In genomic region chr1:57310992-57311790, GRCh38 we compare ENCODE assay signal across 24 cellular contexts.
DNase-seq lines count a peak whose midpoint lies in the region; ATAC-seq, FAIRE-seq and TF ChIP-seq lines count a peak whose summit lies in the region.
"Had no signal": no experiment of that assay in that cellular context is flagged by ENCODE, and none has a peak within 500 bp of the region (broad histone marks: within the 10 kb centered on the region; RNA-seq: fewer than 3 reads in every experiment).

No MANE protein-coding gene starts in this region.

- no peak overlapping the region for H2AFZ ChIP-seq in HepG2 (ENCODE audit: low read length)

- no peaks in the 10 kb centered on the region for H3K36me3 Mint-ChIP-seq in WTC11
- H3K36me3 Mint-ChIP-seq: CD8-positive, alpha-beta T cell had no signal

- FAIRE-seq in HepG2 (lab: Jason Lieb, UNC) (no peak), small intestine (lab: Jason Lieb, UNC) (no peak)
- FAIRE-seq: A204.1, GM12891 had no signal

- no TSS peak for BruUV-seq in HepG2 (replicated peaks; lab: Mats Ljungman, UMichigan)

- H3K4me3 Mint-ChIP-seq in WTC11 = no peak overlapping the region
- H3K4me3 Mint-ChIP-seq: CD8-positive, alpha-beta T cell had no signal

- H3K27ac Mint-ChIP-seq in WTC11 = no peak overlapping the region
- H3K27ac Mint-ChIP-seq: CD8-positive, alpha-beta T cell had no signal

- in situ Hi-C loops in HepG2 (cut with HindIII; ENCODE audit: extremely low pct_ligation_motif_present, low pct_unique_long_range_greater_than_20kb) = no loop called here

- H3K27me3 ChIP-seq in HepG2 (ENCODE audit: control insufficient read depth in 1 of 2, insufficient read depth in 2 of 2, low read length in 2 of 2) (no peaks in the 10 kb centered on the region), small intestine (ENCODE audit: control insufficient read depth in 2 of 2, insufficient read depth in 2 of 2, low read length in 2 of 2) (no peaks in the 10 kb centered on the region)
- H3K27me3 ChIP-seq: BLaER1 treated with 17β-estradiol and CSF1 and Interleukin-3, amounts not matched to agents 10 nM and 100 nM; MG63 had no signal

- TF ChIP-seq RAD21 in HepG2 (CRISPR knock-in tag; IDR thresholded peaks at IDR 0.05) = no peak

- TF ChIP-seq CTCF in WTC11 (IDR thresholded peaks at IDR 0.05) (no peak), HepG2 (CRISPR knock-in tag; IDR thresholded peaks at IDR 0.05) (no peak)

- no peaks in the 10 kb centered on the region for H3K79me2 ChIP-seq in HepG2 (ENCODE audit: insufficient read depth, low read length)

- DNase-seq in HuH-7 (ENCODE audit: low spot score) (peak; percentile 12), WTC11 (ENCODE audit: low spot score) (no peak), HepG2 (ENCODE audit: low spot score) (peak; percentile 39), small intestine (peak; percentile 94), NCI-H1417 treated with DMSO at 0.1 percent for 48 hours (lab: John Stamatoyannopoulos, UW) (no peak), C1 segment of cervical spinal cord (lab: John Stamatoyannopoulos, UW) (no peak)
- DNase-seq: Calu3; CD8-positive, alpha-beta T cell; DMS79 treated with DMSO at 0.1 percent for 48 hours; GF-D8; GOT3; HCEC 1CT; KBM-7; MG63; NCI-H1105 treated with DMSO at 0.1 percent for 48 hours; NCI-H2029; NCI-H526 treated with DMSO at 0.1 percent for 48 hours; SHP77 treated with DMSO at 0.1 percent for 48 hours had no signal

- H3K4me1 ChIP-seq in HepG2 (ENCODE audit: insufficient read depth, low read length) (peaks cover 39% of the 10 kb centered on the region), small intestine (ENCODE audit: control insufficient read depth in 2 of 2, insufficient read depth in 1 of 2, low read depth in 1 of 2, low read length in 1 of 2) (peaks cover 5 to 6% of the 10 kb centered on the region in 2 donors)

- POLR2A ChIA-PET in WTC11 (lab: Charles Lee) = no interaction called here
- POLR2A ChIA-PET in HepG2 (lab: Yijun Ruan, JAX) = interaction anchor here (2.9 kb wide), 1 partner anchor 31 kb away, joined by 12 read pairs; no protein-coding TSS in a partner anchor

- H3K4me3 ChIP-seq in HepG2 (replicated peaks in 1 of 3; ENCODE audit: insufficient read depth in 1 of 3, low read depth in 2 of 3, low read length in 3 of 3) (no peak overlapping the region), small intestine (ENCODE audit: low read depth in 1 of 2, low read length in 2 of 2) (no peak overlapping the region)
- H3K4me3 ChIP-seq: BLaER1 treated with 17β-estradiol and CSF1 and Interleukin-3, amounts not matched to agents 10 nM and 100 nM; MG63 had no signal

- H3K4me1 Mint-ChIP-seq in WTC11 = peaks cover 13% of the 10 kb centered on the region

- intact Hi-C loops in HepG2 (cut with micrococcal nuclease; ENCODE audit: unreplicated experiment) = no loop called here

- H3K36me3 ChIP-seq in HepG2 (replicated peaks in 1 of 2; ENCODE audit: control insufficient read depth in 1 of 2, insufficient read depth in 2 of 2, low read length in 2 of 2) = no peaks in the 10 kb centered on the region
- no peaks in the 10 kb centered on the region for H3K36me3 ChIP-seq in small intestine (ENCODE audit: control insufficient read depth in 2 of 2, insufficient read depth in 2 of 2, low read length in 2 of 2)
- H3K36me3 ChIP-seq: BLaER1 treated with 17β-estradiol and CSF1 and Interleukin-3, amounts not matched to agents 10 nM and 100 nM; MG63 had no signal

- 33% methylated on average over 6 of the region's 6 CpGs for WGBS in HepG2 (ENCODE audit: low lambda C conversion rate)
- 23 to 50% (median 27%) methylated on average over 6 of the region's 6 CpGs for WGBS in small intestine, 3 donors

- TF ChIP-seq POLR2A in HepG2 (IDR thresholded peaks at IDR 0.05; ENCODE audit: insufficient read depth in 1 of 2, low read depth in 2 of 2, low read length in 2 of 2) = no peak

- ATAC-seq in WTC11 = no peak
- peak; percentile 75 for ATAC-seq in HepG2
- ATAC-seq in HG03354 (IDR thresholded peaks at IDR 0.05; ENCODE audit: poor library complexity, severe bottlenecking, unreplicated experiment) = no peak
- ATAC-seq: CD8-positive, alpha-beta T cell; Panc1 had no signal

- TF ChIP-seq EP300 in HepG2 (IDR thresholded peaks at IDR 0.05; ENCODE audit: low read depth in 2 of 2, low read length in 2 of 2) = no peak
- no peak for TF ChIP-seq EP300 in HepG2 (CRISPR knock-in tag; IDR thresholded peaks at IDR 0.05; ENCODE audit: borderline replicate concordance)

- H3K9me3 Mint-ChIP-seq in WTC11 = peaks cover 7% of the 10 kb centered on the region

- H3K9me3 ChIP-seq in HepG2 (ENCODE audit: low read length) (no peaks in the 10 kb centered on the region), small intestine (ENCODE audit: control insufficient read depth, low read depth) (no peaks in the 10 kb centered on the region)
- H3K9me3 ChIP-seq: MG63 had no signal

- H3K9ac ChIP-seq in HepG2 (ENCODE audit: insufficient read depth, low read depth, low read length) = no peak overlapping the region
- H3K9ac ChIP-seq: BLaER1 treated with 17β-estradiol and CSF1 and Interleukin-3, amounts not matched to agents 10 nM and 100 nM had no signal

- H3K4me2 ChIP-seq in HepG2 (ENCODE audit: low read depth, low read length) = peak overlapping the region; percentile 29; the same call in 1 of the 2 replicates
- H3K4me2 ChIP-seq: BLaER1 treated with 17β-estradiol and CSF1 and Interleukin-3, amounts not matched to agents 10 nM and 100 nM had no signal

- CTCF ChIA-PET in WTC11 (lab: Charles Lee) (interaction anchor here (1.1 kb wide), 1 partner anchor 490 kb away, joined by 3 read pairs; no protein-coding TSS in a partner anchor), HepG2 (lab: Yijun Ruan, JAX; ENCODE audit: low intra/inter-chr PET ratio, low total read pairs) (no interaction called here)

- H3K27ac ChIP-seq in HepG2 (ENCODE audit: extremely low read length, insufficient read depth, low read length) (no peak overlapping the region), small intestine (ENCODE audit: low read depth in 1 of 2, low read length in 1 of 2) (peak overlapping the region; percentile 66 to 86)
- H3K27ac ChIP-seq: BLaER1 treated with 17β-estradiol and CSF1 and Interleukin-3, amounts not matched to agents 10 nM and 100 nM; HL-60 had no signal

- H4K20me1 ChIP-seq in HepG2 (ENCODE audit: insufficient read depth, low read length) = no peaks in the 10 kb centered on the region
- H4K20me1 ChIP-seq: BLaER1 treated with 17β-estradiol and CSF1 and Interleukin-3, amounts not matched to agents 10 nM and 100 nM had no signal

- H3K27me3 Mint-ChIP-seq in WTC11 (ENCODE audit: low read depth) = no peaks in the 10 kb centered on the region

TF ChIP-seq in WTC11, 78 proteins besides CTCF, POLR2A, EP300 and RAD21:
- TF ChIP-seq TEAD1 (CRISPR knock-in tag; IDR thresholded peaks at IDR 0.05) (no peak), GABPB1 (CRISPR knock-in tag; IDR thresholded peaks at IDR 0.05) (peak; percentile 91), ZNF512 (CRISPR knock-in tag; IDR thresholded peaks at IDR 0.05; ENCODE audit: borderline replicate concordance) (no peak)
TF ChIP-seq in WTC11: peak in this region for 1.

TF ChIP-seq in HepG2, 621 proteins besides CTCF, POLR2A, EP300 and RAD21 (continues in another document):
- TF ChIP-seq ZNF451 (CRISPR knock-in tag; IDR thresholded peaks at IDR 0.05) = no peak
- no peak for TF ChIP-seq ZNF879 (CRISPR knock-in tag; IDR thresholded peaks at IDR 0.05)
- TF ChIP-seq CEBPG (CRISPR knock-in tag; IDR thresholded peaks at IDR 0.05) = peak; percentile 68
- no peak for TF ChIP-seq POLR2G (IDR thresholded peaks at IDR 0.05; ENCODE audit: low read depth, low read length)
- TF ChIP-seq HBP1 (CRISPR knock-in tag; IDR thresholded peaks at IDR 0.05; ENCODE audit: low read depth) = 0 out of 2 replicates have a peak, but pooled peaks have one; percentile 21
- peak; percentile 18; the same call in 1 of the 2 replicates for TF ChIP-seq HNF4G (IDR thresholded peaks at IDR 0.05; ENCODE audit: borderline replicate concordance, low read depth, low read length)
- no peak; the same call in 1 of the 2 replicates for TF ChIP-seq HNF4G (CRISPR knock-in tag; IDR thresholded peaks at IDR 0.05; ENCODE audit: borderline replicate concordance, low read depth)
- 0 out of 2 replicates have a peak, but pooled peaks have one; percentile 47 for TF ChIP-seq MAX (IDR thresholded peaks at IDR 0.05)

Comparison
In these comparisons a context has a peak if more than half of its experiments do, and no peak if none do; other contexts are left out.
1. DNase-seq: peak in HuH-7 (single experiment), HepG2 (single experiment) and small intestine (single experiment); none in WTC11 (single experiment), NCI-H1417 treated with DMSO at 0.1 percent for 48 hours (single experiment) and C1 segment of cervical spinal cord (0 of 14).